Comparison of ENCODE assay signal across 9 cellular contexts in the genomic region with DNA sequence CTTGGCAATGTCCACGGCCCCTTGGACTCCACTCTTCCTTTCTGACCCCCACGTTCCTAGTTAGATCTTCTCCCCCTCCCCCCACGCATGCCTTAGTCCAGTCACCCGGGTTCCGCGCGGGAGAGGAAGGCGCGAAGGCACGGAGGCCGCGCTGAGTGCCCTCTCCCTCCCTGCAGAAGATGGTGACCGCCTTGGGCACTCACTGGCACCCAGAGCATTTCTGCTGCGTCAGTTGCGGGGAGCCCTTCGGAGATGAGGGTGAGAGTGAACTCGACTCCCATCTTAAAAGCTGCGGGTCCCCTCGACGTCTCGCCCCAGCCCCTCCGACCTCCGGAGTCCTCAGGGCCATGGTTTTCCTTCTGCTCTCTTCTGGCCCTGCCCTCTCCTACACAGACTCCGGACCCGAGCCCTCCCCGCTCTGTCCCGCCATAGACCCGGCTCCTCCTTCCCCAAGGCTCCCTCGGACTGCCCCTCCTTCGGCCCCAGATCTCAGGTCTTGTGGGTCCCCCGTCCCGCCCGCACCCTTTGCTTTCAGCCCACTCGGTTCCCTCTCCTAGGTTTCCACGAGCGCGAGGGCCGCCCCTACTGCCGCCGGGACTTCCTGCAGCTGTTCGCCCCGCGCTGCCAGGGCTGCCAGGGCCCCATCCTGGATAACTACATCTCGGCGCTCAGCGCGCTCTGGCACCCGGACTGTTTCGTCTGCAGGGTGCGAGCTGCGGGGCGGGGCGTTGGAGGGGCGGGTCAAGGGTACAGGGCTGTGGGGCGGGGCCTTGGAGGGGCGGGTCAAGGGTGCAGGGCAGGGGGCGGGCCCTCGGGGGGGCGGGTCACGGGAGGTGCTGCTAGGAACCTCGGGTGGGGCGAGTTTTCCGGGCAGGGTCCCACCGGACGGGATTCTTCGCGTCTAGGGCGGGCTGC. TPM values are rescaled to one million over a fixed set of nuclear protein-coding genes. Genes with fewer than 3 reads are reported as not detected.
DNase-seq lines count a peak whose midpoint lies in the region; TF ChIP-seq lines count a peak whose summit lies in the region.
"Had no signal": no experiment of that assay in that cellular context is flagged by ENCODE, and none has a peak within 500 bp of the region (broad histone marks: within the 10 kb centered on the region; RNA-seq: fewer than 3 reads in every experiment).

No MANE protein-coding gene starts in this region.

- TF ChIP-seq CTCF in Loucy (conservative IDR thresholded peaks at IDR 0.05; ENCODE audit: low read length): no peak

- H3K9me2 ChIP-seq in Loucy (replicated peaks; ENCODE audit: low read depth, low read length) (no peaks in the 10 kb centered on the region), Karpas-422 (replicated peaks; ENCODE audit: insufficient read depth, low read length) (no peaks in the 10 kb centered on the region)

- H3K9ac ChIP-seq in Loucy (ENCODE audit: low read depth, low read length, poor library complexity, severe bottlenecking): peak overlapping the region; percentile 95
- H3K9ac ChIP-seq in rectal smooth muscle tissue (ENCODE audit: low read length): no peak overlapping the region
- H3K9ac ChIP-seq in Karpas-422 (ENCODE audit: low read length): no peak overlapping the region

- H3K4me3 ChIP-seq in Loucy (ENCODE audit: low read length, poor library complexity, severe bottlenecking) (peak overlapping the region; percentile 88), rectal smooth muscle tissue (ENCODE audit: low read length) (peak overlapping the region; percentile 59), Karpas-422 (ENCODE audit: low read length) (no peak overlapping the region)
- H3K4me3 ChIP-seq: A549 had no signal

- H3K27me3 ChIP-seq in Loucy (ENCODE audit: insufficient read depth, low read length, poor library complexity, severe bottlenecking) (no peaks in the 10 kb centered on the region), rectal smooth muscle tissue (ENCODE audit: control insufficient read depth, insufficient read depth, low read length) (no peaks in the 10 kb centered on the region), Karpas-422 (ENCODE audit: low read length) (no peaks in the 10 kb centered on the region)

- DNase-seq in NCI-H2029 (lab: John Stamatoyannopoulos, UW): peak; percentile 74
- no peak for DNase-seq in NCI-H2029 treated with DMSO at 0.1 percent for 48 hours (lab: John Stamatoyannopoulos, UW)
- peak; percentile 80 for DNase-seq in activated CD8-positive, alpha-beta memory T cell treated with anti-CD3 and anti-CD28 coated beads, Interleukin-2, amount 50 U/mL, for 1 hour (ENCODE audit: extremely low read depth)
- peak; percentile 40 for DNase-seq in globus pallidus (ENCODE audit: low spot score)
- no peak for DNase-seq in Karpas-422
- DNase-seq in NCI-H1092 treated with DMSO at 0.1 percent for 48 hours (lab: John Stamatoyannopoulos, UW): no peak

- H3K79me2 ChIP-seq in Loucy (ENCODE audit: insufficient read depth, low read length) (peaks cover 12% of the 10 kb centered on the region; the same call in 1 of the 2 replicates), Karpas-422 (ENCODE audit: low read length) (no peaks in the 10 kb centered on the region)

- H3K4me1 ChIP-seq in Loucy (ENCODE audit: insufficient read depth, low read length, poor library complexity, severe bottlenecking) (peaks cover 26% of the 10 kb centered on the region), rectal smooth muscle tissue (ENCODE audit: control insufficient read depth, insufficient read depth, low read length) (peaks cover 18% of the 10 kb centered on the region), Karpas-422 (ENCODE audit: low read length) (no peaks in the 10 kb centered on the region)

- H3K9me3 ChIP-seq in Loucy (ENCODE audit: insufficient read depth, low read depth, low read length): no peaks in the 10 kb centered on the region
- no peaks in the 10 kb centered on the region for H3K9me3 ChIP-seq in Karpas-422 (ENCODE audit: low read length)
- H3K9me3 ChIP-seq: A549 had no signal

- H3K4me2 ChIP-seq in Loucy (ENCODE audit: low read depth, low read length, poor library complexity, severe bottlenecking): peak overlapping the region; percentile 100
- no peak overlapping the region for H3K4me2 ChIP-seq in Karpas-422 (ENCODE audit: low read depth, low read length, poor library complexity, severe bottlenecking)
- H3K4me2 ChIP-seq: A549 had no signal

- H4K20me1 ChIP-seq in Loucy (ENCODE audit: insufficient read depth, low read length, poor library complexity, severe bottlenecking) (no peaks in the 10 kb centered on the region), Karpas-422 (ENCODE audit: insufficient read depth, low read depth, low read length) (no peaks in the 10 kb centered on the region)

- no peaks in the 10 kb centered on the region for H3K36me3 ChIP-seq in Loucy (ENCODE audit: insufficient read depth, low read length)
- H3K36me3 ChIP-seq in rectal smooth muscle tissue (ENCODE audit: control insufficient read depth, insufficient read depth, low read length): peaks cover 13% of the 10 kb centered on the region
- no peaks in the 10 kb centered on the region for H3K36me3 ChIP-seq in Karpas-422 (ENCODE audit: insufficient read depth, low read length)

- peaks cover 3% of the 10 kb centered on the region; the same call in 1 of the 2 replicates for H3F3A ChIP-seq in Loucy (ENCODE audit: low read depth)

- peak overlapping the region; percentile 97 for H2AFZ ChIP-seq in Loucy (ENCODE audit: low read length)
- H2AFZ ChIP-seq in Karpas-422 (ENCODE audit: low read length): no peak overlapping the region

- H3K27ac ChIP-seq in rectal smooth muscle tissue (ENCODE audit: low read depth, low read length): peak overlapping the region; percentile 63
- H3K27ac ChIP-seq in Karpas-422 (ENCODE audit: low read length): no peak overlapping the region
- H3K27ac ChIP-seq: A549 had no signal

RNA-seq across cellular contexts. Expression of a gene that starts 4.6 kb away (rescaled TPM):
- not detected in 2 replicates for total RNA-seq in Karpas-422 (2014; rRNA removed; shearing (Covaris generic); ENCODE audit: low replicate concordance)

RNA-seq across cellular contexts. Expression of a gene that starts 6.4 kb away (rescaled TPM):
- total RNA-seq in Karpas-422 (2014; rRNA removed; shearing (Covaris generic); ENCODE audit: low replicate concordance): not detected in 2 replicates

RNA-seq across cellular contexts. Expression of a gene that starts 17.3 kb away (rescaled TPM):
- total RNA-seq in Karpas-422 (2014; rRNA removed; shearing (Covaris generic); ENCODE audit: low replicate concordance): 1.5 and 2.3 TPM in 2 replicates

RNA-seq across cellular contexts. Expression of a gene that starts 31.6 kb away (rescaled TPM):
- 30.5 and 59.5 TPM in 2 replicates for total RNA-seq in Karpas-422 (2014; rRNA removed; shearing (Covaris generic); ENCODE audit: low replicate concordance)

RNA-seq across cellular contexts. Expression of a gene that starts 34.0 kb away (rescaled TPM):
- total RNA-seq in Karpas-422 (2014; rRNA removed; shearing (Covaris generic); ENCODE audit: low replicate concordance): not detected in 2 replicates

Comparison
In these comparisons a context has a peak if more than half of its experiments do, and no peak if none do; other contexts are left out.
1. DNase-seq: peak in NCI-H2029 (single experiment), activated CD8-positive, alpha-beta memory T cell treated with anti-CD3 and anti-CD28 coated beads, Interleukin-2, amount 50 U/mL, for 1 hour (single experiment) and globus pallidus (single experiment); none in NCI-H2029 treated with DMSO at 0.1 percent for 48 hours (single experiment), Karpas-422 (single experiment) and NCI-H1092 treated with DMSO at 0.1 percent for 48 hours (single experiment).